ENCODE assay signal across 26 cellular contexts in genomic region chr1:213649373-213649772, GRCh38.
A peak's percentile ranks its signal among the peaks of the same experiment; 100 is the strongest.
DNase-seq lines count a peak whose midpoint lies in the region; ATAC-seq, FAIRE-seq and TF ChIP-seq lines count a peak whose summit lies in the region.
"Had no signal": no experiment of that assay in that cellular context is flagged by ENCODE, and none has a peak within 500 bp of the region (broad histone marks: within the 10 kb centered on the region; RNA-seq: fewer than 3 reads in every experiment).

No MANE protein-coding gene starts in this region.

- H4K8ac ChIP-seq in H1 (ENCODE audit: extremely low read depth, insufficient read depth, low read length): no peak overlapping the region

- no peak for TF ChIP-seq POLR2A in H1 (IDR thresholded peaks at IDR 0.05; ENCODE audit: control extremely low read depth in 1 of 2, low read depth in 2 of 2, low read length in 2 of 2)

- no peak overlapping the region for H2BK5ac ChIP-seq in H1 (ENCODE audit: low read depth, low read length)

- no peak overlapping the region for H2BK120ac ChIP-seq in H1 (replicated peaks; ENCODE audit: low read depth, low read length)

- intact Hi-C loops in Caco-2 (cut with micrococcal nuclease; ENCODE audit: unreplicated experiment) (no loop called here), upper lobe of right lung (cut with DNase I) (no loop called here)

- POLR2A ChIA-PET in Caco-2 (lab: Charles Lee) (no interaction called here), H1 (lab: Charles Lee; ENCODE audit: partially characterized antibody) (no interaction called here)

- H3K4me1 ChIP-seq in Caco-2 (peaks cover 33% of the 10 kb centered on the region), GM23338 (ENCODE audit: insufficient read depth) (peaks cover 4% of the 10 kb centered on the region; the same call in 1 of the 2 replicates), H1 (replicated peaks in 1 of 4; ENCODE audit: control insufficient read depth in 3 of 4, insufficient read depth in 4 of 4, low read length in 3 of 4) (peaks cover 0 to 2% (median 0%) of the 10 kb centered on the region in 4 experiments; a peak in 1 of 7 replicates), upper lobe of right lung (no peaks in the 10 kb centered on the region)
- H3K4me1 ChIP-seq: tibial nerve had no signal

- H3K36me3 Mint-ChIP-seq in Caco-2 (ENCODE audit: insufficient read depth, unreplicated experiment) (peaks cover 7% of the 10 kb centered on the region), GM23338 (ENCODE audit: low read depth) (no peaks in the 10 kb centered on the region)
- H3K36me3 Mint-ChIP-seq: mesothelial cell of epicardium had no signal

- H3K4me2 ChIP-seq in GM23338 (no peak overlapping the region), H1 (ENCODE audit: insufficient read depth in 1 of 2, low read depth in 2 of 2, low read length in 2 of 2) (no peak overlapping the region)

- H3K9me3 Mint-ChIP-seq in Caco-2 (ENCODE audit: unreplicated experiment) (peaks cover 16% of the 10 kb centered on the region), GM23338 (no peaks in the 10 kb centered on the region; the same call in 2 of the 3 replicates)
- H3K9me3 Mint-ChIP-seq: mesothelial cell of epicardium had no signal

- H3K27ac ChIP-seq in GM23338 (ENCODE audit: low read depth) (no peak overlapping the region), H1 (ENCODE audit: low read depth, low read length) (no peak overlapping the region), upper lobe of right lung (no peak overlapping the region)
- H3K27ac ChIP-seq: tibial nerve, VCaP had no signal

- H3K79me2 ChIP-seq in GM23338 (replicated peaks; ENCODE audit: insufficient read depth): no peaks in the 10 kb centered on the region
- H3K79me2 ChIP-seq in H1 (ENCODE audit: control insufficient read depth in 1 of 2, insufficient read depth in 2 of 2, low read length in 2 of 2): no peaks in the 10 kb centered on the region

- CTCF ChIA-PET in Caco-2 (lab: Charles Lee): no interaction called here
- CTCF ChIA-PET in H1 (lab: Charles Lee; ENCODE audit: partially characterized antibody): interaction anchor here (1.5 kb wide), 1 partner anchor 66 kb away, joined by 3 read pairs; no protein-coding TSS in a partner anchor

- no peaks in the 10 kb centered on the region for H3F3A ChIP-seq in GM23338 (replicated peaks; ENCODE audit: low read depth)

- no peak overlapping the region for H4K91ac ChIP-seq in H1 (replicated peaks; ENCODE audit: insufficient read length, low read length)

- BruUV-seq in Caco-2 (replicated peaks; lab: Mats Ljungman, UMichigan): no TSS peak

- ATAC-seq in GM23338 (peak; percentile 68), upper lobe of right lung (no peak)
- ATAC-seq: K562; left ventricle myocardium superior; naive thymus-derived CD4-positive, alpha-beta T cell; Panc1 had no signal

- no peak overlapping the region for H4K5ac ChIP-seq in H1 (ENCODE audit: insufficient read length, low read depth, low read length)

- H3K23ac ChIP-seq in H1 (ENCODE audit: insufficient read length): no peak overlapping the region

- H2BK12ac ChIP-seq in H1 (ENCODE audit: low read depth, low read length): no peak overlapping the region

- no peak overlapping the region for H3K9ac ChIP-seq in H1 (replicated peaks in 1 of 4; ENCODE audit: extremely low read depth in 1 of 4, low read depth in 3 of 4, low read length in 3 of 4)

- peak overlapping the region; percentile 34; the same call in 1 of the 2 replicates for H2AK5ac ChIP-seq in H1 (ENCODE audit: low read depth, low read length)

- no peak overlapping the region for H3K14ac ChIP-seq in H1 (ENCODE audit: insufficient read length)

- no peaks in the 10 kb centered on the region for H3K27me3 ChIP-seq in Caco-2 (replicated peaks; ENCODE audit: control insufficient read depth, insufficient read depth, low read length)
- no peaks in the 10 kb centered on the region for H3K27me3 ChIP-seq in GM23338 (ENCODE audit: insufficient read depth)
- H3K27me3 ChIP-seq in H1 (replicated peaks in 1 of 4; ENCODE audit: control insufficient read depth in 3 of 4, extremely low read depth in 1 of 4, insufficient read depth in 3 of 4, low read length in 3 of 4): no peaks in the 10 kb centered on the region
- H3K27me3 ChIP-seq in upper lobe of right lung: no peaks in the 10 kb centered on the region
- H3K27me3 ChIP-seq: tibial nerve had no signal

- no peaks in the 10 kb centered on the region for H3K23me2 ChIP-seq in H1 (ENCODE audit: low read depth, low read length)

- H3K9me3 ChIP-seq in Caco-2: no peaks in the 10 kb centered on the region
- no peaks in the 10 kb centered on the region for H3K9me3 ChIP-seq in H1 (ENCODE audit: insufficient read depth in 2 of 2, low read depth in 1 of 2, low read length in 1 of 2)
- no peaks in the 10 kb centered on the region for H3K9me3 ChIP-seq in upper lobe of right lung

- TF ChIP-seq CTCF in Caco-2 (IDR thresholded peaks at IDR 0.05; ENCODE audit: insufficient read depth in 1 of 2, low read depth in 1 of 2, low read length in 1 of 2, severe bottlenecking in 1 of 2, unreplicated experiment in 1 of 2): no peak
- TF ChIP-seq CTCF in GM23338 (conservative IDR thresholded peaks at IDR 0.05; ENCODE audit: low read depth in 2 of 2): no peak
- TF ChIP-seq CTCF in H1 (IDR thresholded peaks at IDR 0.05; ENCODE audit: control extremely low read depth in 1 of 3, insufficient read depth in 1 of 3, low read depth in 1 of 3, low read length in 3 of 3): no peak
- no peak for TF ChIP-seq CTCF in upper lobe of right lung (IDR thresholded peaks at IDR 0.05)

- FAIRE-seq in H1 (lab: Jason Lieb, UNC) (no peak), GM19239 (lab: Jason Lieb, UNC) (no peak)
- FAIRE-seq: endothelial cell of umbilical vein, GM18507, K562 had no signal

- no peak overlapping the region for H2BK20ac ChIP-seq in H1 (ENCODE audit: low read length)

- H4K20me1 ChIP-seq in GM23338 (replicated peaks; ENCODE audit: insufficient read depth): no peaks in the 10 kb centered on the region
- H4K20me1 ChIP-seq in H1 (replicated peaks in 1 of 2; ENCODE audit: control insufficient read depth in 1 of 2, insufficient read depth in 2 of 2, low read length in 2 of 2): no peaks in the 10 kb centered on the region

- H3K9me2 ChIP-seq in GM23338 (ENCODE audit: insufficient read depth): 0 out of 2 replicates have a peak, but pooled peaks cover 7% of the 10 kb centered on the region

- H3K36me3 ChIP-seq in Caco-2 (ENCODE audit: control insufficient read depth, insufficient read depth, low read length) (no peaks in the 10 kb centered on the region), GM23338 (ENCODE audit: insufficient read depth) (no peaks in the 10 kb centered on the region), H1 (ENCODE audit: control insufficient read depth in 2 of 4, insufficient read depth in 4 of 4, low read length in 3 of 4) (no peaks in the 10 kb centered on the region), upper lobe of right lung (no peaks in the 10 kb centered on the region)
- H3K36me3 ChIP-seq: tibial nerve had no signal

- WGBS in H1 (ENCODE audit: extremely low coverage in 1 of 2, insufficient coverage in 1 of 2, insufficient read length in 1 of 2, insufficient replicate concordance in 2 of 2, low coverage in 1 of 2, low lambda C conversion rate in 2 of 2, missing lambda C conversion rate in 1 of 2), 2 experiments: 86% methylated on average over 10 of the region's 10 CpGs; no CpG with 5 or more reads in 1 of the 2 experiments

- H3K27ac Mint-ChIP-seq in Caco-2 (ENCODE audit: unreplicated experiment): peak overlapping the region; percentile 74
- H3K27ac Mint-ChIP-seq in GM23338: no peak overlapping the region
- H3K27ac Mint-ChIP-seq: mesothelial cell of epicardium; naive thymus-derived CD4-positive, alpha-beta T cell had no signal

- peak overlapping the region; percentile 43 for H2AFZ ChIP-seq in GM23338
- no peak overlapping the region for H2AFZ ChIP-seq in H1 (ENCODE audit: low read length)

- no peak overlapping the region for H2BK15ac ChIP-seq in H1 (ENCODE audit: low read length)

- no peak for TF ChIP-seq RAD21 in H1 (IDR thresholded peaks at IDR 0.05 in 1 of 2, conservative IDR thresholded peaks at IDR 0.05 in 1 of 2; ENCODE audit: low read depth in 2 of 2, low read length in 2 of 2)

- no peaks in the 10 kb centered on the region for H3K79me1 ChIP-seq in H1 (ENCODE audit: low read depth, low read length)

- no peak overlapping the region for H3K18ac ChIP-seq in H1 (ENCODE audit: extremely low read depth, low read length)

- no peaks in the 10 kb centered on the region for H3K27me3 Mint-ChIP-seq in Caco-2 (ENCODE audit: insufficient read depth, unreplicated experiment)
- H3K27me3 Mint-ChIP-seq in GM23338 (ENCODE audit: insufficient read depth, low read depth, poor library complexity): peaks cover 9% of the 10 kb centered on the region

- H3K56ac ChIP-seq in H1 (replicated peaks; ENCODE audit: insufficient read length, low read depth, low read length): no peak overlapping the region

- no peak overlapping the region for H3K4me3 ChIP-seq in Caco-2 (ENCODE audit: low read depth, low read length)
- H3K4me3 ChIP-seq in GM23338: no peak overlapping the region
- no peak overlapping the region for H3K4me3 ChIP-seq in H1 (ENCODE audit: extremely low read depth in 1 of 4, insufficient read depth in 2 of 4, low read depth in 3 of 4, low read length in 4 of 4)
- no peak overlapping the region for H3K4me3 ChIP-seq in upper lobe of right lung
- H3K4me3 ChIP-seq: K562, tibial nerve had no signal

- H3K4me1 Mint-ChIP-seq in Caco-2 (ENCODE audit: low read depth, unreplicated experiment): peaks cover 28% of the 10 kb centered on the region
- H3K4me1 Mint-ChIP-seq in GM23338: peaks cover 26% of the 10 kb centered on the region
- H3K4me1 Mint-ChIP-seq: mesothelial cell of epicardium; naive thymus-derived CD4-positive, alpha-beta T cell had no signal

- H3K4me3 Mint-ChIP-seq in Caco-2 (ENCODE audit: unreplicated experiment) (peak overlapping the region; percentile 21), GM23338 (no peak overlapping the region)
- H3K4me3 Mint-ChIP-seq: mesothelial cell of epicardium; naive thymus-derived CD4-positive, alpha-beta T cell had no signal

- H3K4ac ChIP-seq in H1 (replicated peaks; ENCODE audit: insufficient read length, low read depth, low read length): no peak overlapping the region

- TF ChIP-seq EP300 in H1 (IDR thresholded peaks at IDR 0.05; ENCODE audit: borderline replicate concordance in 1 of 2, low read depth in 2 of 2, low read length in 2 of 2): no peak

- no peak for DNase-seq in Caco-2
- no peak for DNase-seq in GM23338 (ENCODE audit: low spot score)
- peak; percentile 32 for DNase-seq in NCI-H2107 (lab: John Stamatoyannopoulos, UW)
- no peak for DNase-seq in H1 (ENCODE audit: low read depth in 1 of 2, low spot score in 2 of 2)
- no peak for DNase-seq in DMS79 treated with DMSO at 0.1 percent for 48 hours (lab: John Stamatoyannopoulos, UW)
- no peak for DNase-seq in upper lobe of right lung
- no peak for DNase-seq in GM19239 (ENCODE audit: insufficient read length, low spot score)
- DNase-seq: activated naive CD4-positive, alpha-beta T cell treated with anti-CD3 and anti-CD28 coated beads, Interleukin-2, amount 50 U/mL, for 16 hours; amniotic stem cell; DND-41; islet precursor cell; left ventricle myocardium superior; naive thymus-derived CD4-positive, alpha-beta T cell; NCI-H446 treated with DMSO at 0.1 percent for 48 hours; nucleus accumbens; retina; SIG-M5; stimulated activated CD4-positive, alpha-beta T cell treated with anti-CD3 and anti-CD28 coated beads, Interleukin-2, amount 100 ng/mL, for 24 hours; T-helper 9 cell had no signal

TF ChIP-seq in GM23338, 12 proteins besides CTCF, POLR2A, EP300 and RAD21:
- TF ChIP-seq STAT1 (IDR thresholded peaks at IDR 0.05; ENCODE audit: unreplicated experiment): no peak
